In the genomic region with DNA sequence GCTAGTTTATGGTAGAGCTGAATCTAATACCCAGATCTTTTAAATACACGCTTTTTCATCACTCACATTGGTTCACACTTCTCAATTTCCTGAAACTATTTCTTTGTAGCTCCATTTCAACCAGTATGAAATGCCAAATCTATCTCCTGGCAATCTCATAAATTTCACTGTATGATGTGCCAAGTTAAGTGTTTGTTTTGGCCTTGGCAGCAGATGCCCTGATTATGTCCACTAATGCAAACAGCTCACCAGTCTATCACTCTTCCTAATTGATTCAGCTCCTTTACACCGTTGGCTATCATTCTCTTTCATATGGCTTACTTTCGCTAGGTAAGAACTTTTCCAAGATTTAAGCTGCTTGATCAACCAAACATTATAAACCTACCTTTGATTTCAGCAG, we compare ENCODE assay signal across 1 cellular context.
TF ChIP-seq lines count a peak whose summit lies in the region.

No MANE protein-coding gene starts in this region.

TF ChIP-seq in A549, 52 proteins besides CTCF, POLR2A, EP300 and RAD21 (continued from another document):
- TF ChIP-seq, protein P1, sequence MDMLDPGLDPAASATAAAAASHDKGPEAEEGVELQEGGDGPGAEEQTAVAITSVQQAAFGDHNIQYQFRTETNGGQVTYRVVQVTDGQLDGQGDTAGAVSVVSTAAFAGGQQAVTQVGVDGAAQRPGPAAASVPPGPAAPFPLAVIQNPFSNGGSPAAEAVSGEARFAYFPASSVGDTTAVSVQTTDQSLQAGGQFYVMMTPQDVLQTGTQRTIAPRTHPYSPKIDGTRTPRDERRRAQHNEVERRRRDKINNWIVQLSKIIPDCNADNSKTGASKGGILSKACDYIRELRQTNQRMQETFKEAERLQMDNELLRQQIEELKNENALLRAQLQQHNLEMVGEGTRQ (IDR thresholded peaks at IDR 0.05): no peak
TF ChIP-seq in A549: peak in this region for 0.
